In genomic region chr21:33368576-33368975, GRCh38 we compare ENCODE assay signal across 20 cellular contexts. TPM values are rescaled to one million over a fixed set of nuclear protein-coding genes. Genes with fewer than 3 reads are reported as not detected.
DNase-seq lines count a peak whose midpoint lies in the region; ATAC-seq, FAIRE-seq and TF ChIP-seq lines count a peak whose summit lies in the region.
"Had no signal": no experiment of that assay in that cellular context is flagged by ENCODE, and none has a peak within 500 bp of the region (broad histone marks: within the 10 kb centered on the region; RNA-seq: fewer than 3 reads in every experiment).

No MANE protein-coding gene starts in this region.

- intact Hi-C loops in left cardiac atrium (cut with DNase I) = no loop called here

- H3K36me3 Mint-ChIP-seq in endodermal cell (ENCODE audit: low read depth) = peaks cover 4% of the 10 kb centered on the region
- H3K36me3 Mint-ChIP-seq in stimulated activated memory B cell treated with anti-CD40 and anti-IgM and Interleukin-4, amounts not matched to agents 10 μg/mL and 1 μg/mL and 100 μg/mL, for 72 hours = peaks cover 17% of the 10 kb centered on the region
- H3K36me3 Mint-ChIP-seq: CD8-positive, alpha-beta T cell had no signal

- no peak overlapping the region for H3K4me3 Mint-ChIP-seq in endodermal cell
- H3K4me3 Mint-ChIP-seq in stimulated activated memory B cell treated with anti-CD40 and anti-IgM and Interleukin-4, amounts not matched to agents 10 μg/mL and 1 μg/mL and 100 μg/mL, for 72 hours = no peak overlapping the region
- H3K4me3 Mint-ChIP-seq: CD8-positive, alpha-beta T cell had no signal

- no peak for FAIRE-seq in GM12891 (lab: Jason Lieb, UNC)
- FAIRE-seq: A204.1, GM19239, K562 had no signal

- H2AFZ ChIP-seq in GM23248 = no peak overlapping the region

- H4K20me1 ChIP-seq in GM23248 (ENCODE audit: insufficient read depth) = no peaks in the 10 kb centered on the region
- H4K20me1 ChIP-seq: BLaER1 had no signal

- in situ Hi-C loops in KBM-7 (cut with MboI; ENCODE audit: low pct_unique_long_range_greater_than_20kb, low sequenced_read_pairs) = no loop called here
- in situ Hi-C loops in GM23248 (cut with MboI) = loop anchor here (10.0 kb wide), 1 partner anchor 174 kb away; no protein-coding TSS in a partner anchor

- no peaks in the 10 kb centered on the region for H3K9me2 ChIP-seq in GM23248 (ENCODE audit: insufficient read depth)

- no peak for TF ChIP-seq POLR2A in GM12891 (IDR thresholded peaks at IDR 0.05; ENCODE audit: low read depth, low read length)

- no peaks in the 10 kb centered on the region for H3K4me1 Mint-ChIP-seq in endodermal cell
- H3K4me1 Mint-ChIP-seq in stimulated activated memory B cell treated with anti-CD40 and anti-IgM and Interleukin-4, amounts not matched to agents 10 μg/mL and 1 μg/mL and 100 μg/mL, for 72 hours = peaks cover 45% of the 10 kb centered on the region

- no peak overlapping the region for H3K27ac Mint-ChIP-seq in endodermal cell
- peak overlapping the region; percentile 76 for H3K27ac Mint-ChIP-seq in stimulated activated memory B cell treated with anti-CD40 and anti-IgM and Interleukin-4, amounts not matched to agents 10 μg/mL and 1 μg/mL and 100 μg/mL, for 72 hours
- H3K27ac Mint-ChIP-seq: CD8-positive, alpha-beta T cell had no signal

- peaks cover 2% of the 10 kb centered on the region for H3K27me3 Mint-ChIP-seq in endodermal cell (ENCODE audit: insufficient read depth)
- H3K27me3 Mint-ChIP-seq in stimulated activated memory B cell treated with anti-CD40 and anti-IgM and Interleukin-4, amounts not matched to agents 10 μg/mL and 1 μg/mL and 100 μg/mL, for 72 hours = no peaks in the 10 kb centered on the region

- 93 to 100% methylated on average over 1 to 3 of the region's 3 CpGs for WGBS in endodermal cell (ENCODE audit: insufficient coverage in 1 of 2, insufficient read length in 1 of 2), 2 experiments
- 70% methylated on average over 3 of the region's 3 CpGs for WGBS in GM23248 (ENCODE audit: low coverage in 1 of 2, low lambda C conversion rate in 2 of 2, missing lambda C conversion rate in 2 of 2), 2 experiments

- H3K27ac ChIP-seq in endodermal cell (ENCODE audit: low read depth, low read length) (no peak overlapping the region), GM23248 (no peak overlapping the region)
- H3K27ac ChIP-seq: BLaER1 had no signal

- no peak for ATAC-seq in stimulated activated memory B cell treated with anti-CD40 and anti-IgM and Interleukin-4, amounts not matched to agents 10 μg/mL and 1 μg/mL and 100 μg/mL, for 72 hours
- no peak for ATAC-seq in left cardiac atrium
- ATAC-seq: CD8-positive, alpha-beta T cell had no signal

- DNase-seq in activated CD8-positive, alpha-beta memory T cell treated with anti-CD3 and anti-CD28 coated beads, Interleukin-2, amount 50 U/mL, for 48 hours = peak; percentile 26
- no peak for DNase-seq in activated CD8-positive, alpha-beta memory T cell treated with anti-CD3 and anti-CD28 coated beads for 24 hours
- DNase-seq in KBM-7 = peak; percentile 39
- DNase-seq in endodermal cell = peak; percentile 56
- DNase-seq in GM12891 (ENCODE audit: insufficient read length, low spot score) = no peak
- no peak for DNase-seq in left cardiac atrium
- DNase-seq in GM23248 = no peak
- DNase-seq: Calu3; CD8-positive, alpha-beta T cell; GOT3; NCI-H187; NCI-H2107; NCI-H524; NCI-H82; SHP77 had no signal

- H3K36me3 ChIP-seq in endodermal cell (ENCODE audit: control insufficient read depth, insufficient read depth, low read length) (no peaks in the 10 kb centered on the region), GM23248 (ENCODE audit: low read depth) (no peaks in the 10 kb centered on the region)
- H3K36me3 ChIP-seq: BLaER1 had no signal

- TF ChIP-seq CTCF in endodermal cell (conservative IDR thresholded peaks at IDR 0.05) = no peak

- peaks cover 37% of the 10 kb centered on the region for H3K9me3 Mint-ChIP-seq in endodermal cell
- H3K9me3 Mint-ChIP-seq in stimulated activated memory B cell treated with anti-CD40 and anti-IgM and Interleukin-4, amounts not matched to agents 10 μg/mL and 1 μg/mL and 100 μg/mL, for 72 hours = peaks cover 20% of the 10 kb centered on the region

- H3K9ac ChIP-seq in endodermal cell (ENCODE audit: extremely low read depth, low read length, poor library complexity, severe bottlenecking) (no peak overlapping the region), GM23248 (no peak overlapping the region)
- H3K9ac ChIP-seq: BLaER1 had no signal

- H3K9me3 ChIP-seq in endodermal cell (ENCODE audit: control insufficient read depth, low read length) = peaks cover 30% of the 10 kb centered on the region
- no peaks in the 10 kb centered on the region for H3K9me3 ChIP-seq in GM23248 (ENCODE audit: low read depth)

- H3K79me2 ChIP-seq in GM23248 (ENCODE audit: insufficient read depth) = no peaks in the 10 kb centered on the region

- H3F3A ChIP-seq in GM23248 (ENCODE audit: insufficient read depth) = peaks cover 1% of the 10 kb centered on the region; the same call in 1 of the 2 replicates

- H3K4me3 ChIP-seq in endodermal cell (ENCODE audit: low read length) = no peak overlapping the region
- H3K4me3 ChIP-seq in GM23248 = no peak overlapping the region
- H3K4me3 ChIP-seq: BLaER1, K562 had no signal

- H3K4me1 ChIP-seq in endodermal cell (ENCODE audit: control insufficient read depth, insufficient read depth, low read length) = no peaks in the 10 kb centered on the region
- H3K4me1 ChIP-seq in GM23248 (ENCODE audit: insufficient read depth) = peaks cover 2% of the 10 kb centered on the region; the same call in 1 of the 2 replicates

- H3K27me3 ChIP-seq in endodermal cell (ENCODE audit: control insufficient read depth, insufficient read depth, low read length, poor library complexity, severe bottlenecking) (no peaks in the 10 kb centered on the region), GM23248 (replicated peaks; ENCODE audit: insufficient read depth) (no peaks in the 10 kb centered on the region)
- H3K27me3 ChIP-seq: BLaER1 had no signal

- no peak overlapping the region for H3K4me2 ChIP-seq in GM23248 (ENCODE audit: unreplicated experiment)
- H3K4me2 ChIP-seq: BLaER1 had no signal

TF ChIP-seq in GM12891, 5 proteins besides CTCF, POLR2A, EP300 and RAD21:
- no peak for TF ChIP-seq POLR2AphosphoS5 (IDR thresholded peaks at IDR 0.05; ENCODE audit: low read depth, low read length)
- TF ChIP-seq POU2F2 (IDR thresholded peaks at IDR 0.05; ENCODE audit: low read depth, low read length) = no peak
- no peak for TF ChIP-seq TAF1 (IDR thresholded peaks at IDR 0.05; ENCODE audit: low read depth, low read length)
- no peak for TF ChIP-seq SPI1 (IDR thresholded peaks at IDR 0.05; ENCODE audit: low read depth, low read length)
- TF ChIP-seq PAX5 (IDR thresholded peaks at IDR 0.05; ENCODE audit: insufficient read depth, low read length, severe bottlenecking) = no peak
TF ChIP-seq in GM12891: peak in this region for 0.

RNA-seq across cellular contexts. Expression of gene IFNGR2, which starts 34.6 kb away (rescaled TPM):
- total RNA-seq in endodermal cell (10 to 100 TPM; 41.9 to 55.1 TPM), left cardiac atrium (10 to 100 TPM; 47.3 TPM)
- polyA plus RNA-seq in endodermal cell (2013, experiment 1 of 2) = 51.0 TPM
- 49.7 TPM for polyA plus RNA-seq in endodermal cell (2013, experiment 2 of 2)
- polyA plus RNA-seq in GM12891 (2012; ENCODE audit: low read depth, missing spikeins) = 46.4 TPM
- 92.8 and 98.3 TPM in 2 replicates for total RNA-seq in GM23248 (2014; rRNA removed; shearing (Covaris generic))
- polyA plus RNA-seq in GM23248 (2016; fragmentation: Nextera tagmentation; extraction: Ambion mirVana) = 113 and 116 TPM in 2 replicates

RNA-seq across cellular contexts. Expression of gene IFNAR1, which starts 43.8 kb away (rescaled TPM):
- total RNA-seq in endodermal cell (10 to 100 TPM; 11.7 to 16.9 TPM), left cardiac atrium (10 to 100 TPM; 30.7 to 33.1 TPM)
- 20.8 TPM for polyA plus RNA-seq in endodermal cell (2013, experiment 1 of 2)
- 18.7 TPM for polyA plus RNA-seq in endodermal cell (2013, experiment 2 of 2)
- polyA plus RNA-seq in GM12891 (2012; ENCODE audit: low read depth, missing spikeins) = 24.2 TPM
- 19.1 and 24.0 TPM in 2 replicates for total RNA-seq in GM23248 (2014; rRNA removed; shearing (Covaris generic))
- polyA plus RNA-seq in GM23248 (2016; fragmentation: Nextera tagmentation; extraction: Ambion mirVana) = 55.9 and 65.1 TPM in 2 replicates

Comparison
In these comparisons a context has a peak if more than half of its experiments do, and no peak if none do; other contexts are left out.
1. DNase-seq: peak in activated CD8-positive, alpha-beta memory T cell treated with anti-CD3 and anti-CD28 coated beads, Interleukin-2, amount 50 U/mL, for 48 hours (single experiment), KBM-7 (single experiment) and endodermal cell (single experiment); none in activated CD8-positive, alpha-beta memory T cell treated with anti-CD3 and anti-CD28 coated beads for 24 hours (single experiment), GM12891 (single experiment), left cardiac atrium (single experiment) and GM23248 (single experiment).